Comparison of ENCODE assay signal across 1 cellular context in genomic region chr17:67247416-67247900, GRCh38.
TF ChIP-seq lines count a peak whose summit lies in the region.

No MANE protein-coding gene starts in this region.

TF ChIP-seq in HepG2, 621 proteins besides CTCF, POLR2A, EP300 and RAD21 (continued from another document and continues in another):
- TF ChIP-seq, protein P1, sequence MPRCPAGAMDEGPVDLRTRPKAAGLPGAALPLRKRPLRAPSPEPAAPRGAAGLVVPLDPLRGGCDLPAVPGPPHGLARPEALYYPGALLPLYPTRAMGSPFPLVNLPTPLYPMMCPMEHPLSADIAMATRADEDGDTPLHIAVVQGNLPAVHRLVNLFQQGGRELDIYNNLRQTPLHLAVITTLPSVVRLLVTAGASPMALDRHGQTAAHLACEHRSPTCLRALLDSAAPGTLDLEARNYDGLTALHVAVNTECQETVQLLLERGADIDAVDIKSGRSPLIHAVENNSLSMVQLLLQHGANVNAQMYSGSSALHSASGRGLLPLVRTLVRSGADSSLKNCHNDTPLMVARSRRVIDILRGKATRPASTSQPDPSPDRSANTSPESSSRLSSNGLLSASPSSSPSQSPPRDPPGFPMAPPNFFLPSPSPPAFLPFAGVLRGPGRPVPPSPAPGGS (CRISPR knock-in tag; IDR thresholded peaks at IDR 0.05): peak; percentile 54; the same call in 1 of the 2 replicates
- TF ChIP-seq ZNF550 (CRISPR knock-in tag; IDR thresholded peaks at IDR 0.05; ENCODE audit: borderline replicate concordance) (no peak), SNAI1 (CRISPR knock-in tag; IDR thresholded peaks at IDR 0.05; ENCODE audit: borderline replicate concordance) (0 out of 2 replicates have a peak, but pooled peaks have one; percentile 9), ARNTL (CRISPR knock-in tag; IDR thresholded peaks at IDR 0.05) (peak; percentile 12), ZSCAN20 (CRISPR knock-in tag; IDR thresholded peaks at IDR 0.05; ENCODE audit: borderline replicate concordance) (0 out of 2 replicates have a peak, but pooled peaks have one; percentile 23), CEBPB (IDR thresholded peaks at IDR 0.05; ENCODE audit: borderline replicate concordance, low read depth, low read length) (no peak), CBX2 (IDR thresholded peaks at IDR 0.05; ENCODE audit: low read depth, low read length) (no peak), CBX2 (CRISPR knock-in tag; IDR thresholded peaks at IDR 0.05; ENCODE audit: low read depth) (0 out of 2 replicates have a peak, but pooled peaks have one; percentile 63), TCF12 (IDR thresholded peaks at IDR 0.05) (no peak), TCF12 (CRISPR knock-in tag; IDR thresholded peaks at IDR 0.05) (no peak), POGK (CRISPR knock-in tag; conservative IDR thresholded peaks at IDR 0.05) (peak; percentile 49; the same call in 1 of the 2 replicates), ZFP36L1 (CRISPR knock-in tag; IDR thresholded peaks at IDR 0.05) (peak; percentile 72; the same call in 1 of the 2 replicates), KLF13 (CRISPR knock-in tag; IDR thresholded peaks at IDR 0.05) (0 out of 2 replicates have a peak, but pooled peaks have one; percentile 20), ZNF687 (CRISPR knock-in tag; IDR thresholded peaks at IDR 0.05) (peak; percentile 29; the same call in 1 of the 2 replicates), HIVEP1 (CRISPR knock-in tag; IDR thresholded peaks at IDR 0.05) (no peak), ZNF766 (CRISPR knock-in tag; IDR thresholded peaks at IDR 0.05; ENCODE audit: borderline replicate concordance) (0 out of 2 replicates have a peak, but pooled peaks have one; percentile 9), ZBTB4 (CRISPR knock-in tag; IDR thresholded peaks at IDR 0.05; ENCODE audit: borderline replicate concordance) (0 out of 2 replicates have a peak, but pooled peaks have one; percentile 21), MEIS1 (CRISPR knock-in tag; IDR thresholded peaks at IDR 0.05; ENCODE audit: borderline replicate concordance) (0 out of 2 replicates have a peak, but pooled peaks have one; percentile 8), ZNF235 (CRISPR knock-in tag; IDR thresholded peaks at IDR 0.05; ENCODE audit: borderline replicate concordance) (no peak), KMT2B (CRISPR knock-in tag; IDR thresholded peaks at IDR 0.05) (no peak), SSRP1 (CRISPR knock-in tag; IDR thresholded peaks at IDR 0.05) (no peak), ERF (CRISPR knock-in tag; IDR thresholded peaks at IDR 0.05) (peak; percentile 10; the same call in 1 of the 2 replicates), DMAP1 (CRISPR knock-in tag; IDR thresholded peaks at IDR 0.05) (peak; percentile 1; the same call in 1 of the 2 replicates)
- TF ChIP-seq, protein P2, sequence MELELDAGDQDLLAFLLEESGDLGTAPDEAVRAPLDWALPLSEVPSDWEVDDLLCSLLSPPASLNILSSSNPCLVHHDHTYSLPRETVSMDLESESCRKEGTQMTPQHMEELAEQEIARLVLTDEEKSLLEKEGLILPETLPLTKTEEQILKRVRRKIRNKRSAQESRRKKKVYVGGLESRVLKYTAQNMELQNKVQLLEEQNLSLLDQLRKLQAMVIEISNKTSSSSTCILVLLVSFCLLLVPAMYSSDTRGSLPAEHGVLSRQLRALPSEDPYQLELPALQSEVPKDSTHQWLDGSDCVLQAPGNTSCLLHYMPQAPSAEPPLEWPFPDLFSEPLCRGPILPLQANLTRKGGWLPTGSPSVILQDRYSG (CRISPR knock-in tag; IDR thresholded peaks at IDR 0.05): no peak
- TF ChIP-seq, protein P3, sequence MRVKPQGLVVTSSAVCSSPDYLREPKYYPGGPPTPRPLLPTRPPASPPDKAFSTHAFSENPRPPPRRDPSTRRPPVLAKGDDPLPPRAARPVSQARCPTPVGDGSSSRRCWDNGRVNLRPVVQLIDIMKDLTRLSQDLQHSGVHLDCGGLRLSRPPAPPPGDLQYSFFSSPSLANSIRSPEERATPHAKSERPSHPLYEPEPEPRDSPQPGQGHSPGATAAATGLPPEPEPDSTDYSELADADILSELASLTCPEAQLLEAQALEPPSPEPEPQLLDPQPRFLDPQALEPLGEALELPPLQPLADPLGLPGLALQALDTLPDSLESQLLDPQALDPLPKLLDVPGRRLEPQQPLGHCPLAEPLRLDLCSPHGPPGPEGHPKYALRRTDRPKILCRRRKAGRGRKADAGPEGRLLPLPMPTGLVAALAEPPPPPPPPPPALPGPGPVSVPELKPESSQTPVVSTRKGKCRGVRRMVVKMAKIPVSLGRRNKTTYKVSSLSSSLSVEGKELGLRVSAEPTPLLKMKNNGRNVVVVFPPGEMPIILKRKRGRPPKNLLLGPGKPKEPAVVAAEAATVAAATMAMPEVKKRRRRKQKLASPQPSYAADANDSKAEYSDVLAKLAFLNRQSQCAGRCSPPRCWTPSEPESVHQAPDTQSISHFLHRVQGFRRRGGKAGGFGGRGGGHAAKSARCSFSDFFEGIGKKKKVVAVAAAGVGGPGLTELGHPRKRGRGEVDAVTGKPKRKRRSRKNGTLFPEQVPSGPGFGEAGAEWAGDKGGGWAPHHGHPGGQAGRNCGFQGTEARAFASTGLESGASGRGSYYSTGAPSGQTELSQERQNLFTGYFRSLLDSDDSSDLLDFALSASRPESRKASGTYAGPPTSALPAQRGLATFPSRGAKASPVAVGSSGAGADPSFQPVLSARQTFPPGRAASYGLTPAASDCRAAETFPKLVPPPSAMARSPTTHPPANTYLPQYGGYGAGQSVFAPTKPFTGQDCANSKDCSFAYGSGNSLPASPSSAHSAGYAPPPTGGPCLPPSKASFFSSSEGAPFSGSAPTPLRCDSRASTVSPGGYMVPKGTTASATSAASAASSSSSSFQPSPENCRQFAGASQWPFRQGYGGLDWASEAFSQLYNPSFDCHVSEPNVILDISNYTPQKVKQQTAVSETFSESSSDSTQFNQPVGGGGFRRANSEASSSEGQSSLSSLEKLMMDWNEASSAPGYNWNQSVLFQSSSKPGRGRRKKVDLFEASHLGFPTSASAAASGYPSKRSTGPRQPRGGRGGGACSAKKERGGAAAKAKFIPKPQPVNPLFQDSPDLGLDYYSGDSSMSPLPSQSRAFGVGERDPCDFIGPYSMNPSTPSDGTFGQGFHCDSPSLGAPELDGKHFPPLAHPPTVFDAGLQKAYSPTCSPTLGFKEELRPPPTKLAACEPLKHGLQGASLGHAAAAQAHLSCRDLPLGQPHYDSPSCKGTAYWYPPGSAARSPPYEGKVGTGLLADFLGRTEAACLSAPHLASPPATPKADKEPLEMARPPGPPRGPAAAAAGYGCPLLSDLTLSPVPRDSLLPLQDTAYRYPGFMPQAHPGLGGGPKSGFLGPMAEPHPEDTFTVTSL (CRISPR knock-in tag; IDR thresholded peaks at IDR 0.05; ENCODE audit: borderline replicate concordance): 0 out of 2 replicates have a peak, but pooled peaks have one; percentile 6
- TF ChIP-seq, protein P4, sequence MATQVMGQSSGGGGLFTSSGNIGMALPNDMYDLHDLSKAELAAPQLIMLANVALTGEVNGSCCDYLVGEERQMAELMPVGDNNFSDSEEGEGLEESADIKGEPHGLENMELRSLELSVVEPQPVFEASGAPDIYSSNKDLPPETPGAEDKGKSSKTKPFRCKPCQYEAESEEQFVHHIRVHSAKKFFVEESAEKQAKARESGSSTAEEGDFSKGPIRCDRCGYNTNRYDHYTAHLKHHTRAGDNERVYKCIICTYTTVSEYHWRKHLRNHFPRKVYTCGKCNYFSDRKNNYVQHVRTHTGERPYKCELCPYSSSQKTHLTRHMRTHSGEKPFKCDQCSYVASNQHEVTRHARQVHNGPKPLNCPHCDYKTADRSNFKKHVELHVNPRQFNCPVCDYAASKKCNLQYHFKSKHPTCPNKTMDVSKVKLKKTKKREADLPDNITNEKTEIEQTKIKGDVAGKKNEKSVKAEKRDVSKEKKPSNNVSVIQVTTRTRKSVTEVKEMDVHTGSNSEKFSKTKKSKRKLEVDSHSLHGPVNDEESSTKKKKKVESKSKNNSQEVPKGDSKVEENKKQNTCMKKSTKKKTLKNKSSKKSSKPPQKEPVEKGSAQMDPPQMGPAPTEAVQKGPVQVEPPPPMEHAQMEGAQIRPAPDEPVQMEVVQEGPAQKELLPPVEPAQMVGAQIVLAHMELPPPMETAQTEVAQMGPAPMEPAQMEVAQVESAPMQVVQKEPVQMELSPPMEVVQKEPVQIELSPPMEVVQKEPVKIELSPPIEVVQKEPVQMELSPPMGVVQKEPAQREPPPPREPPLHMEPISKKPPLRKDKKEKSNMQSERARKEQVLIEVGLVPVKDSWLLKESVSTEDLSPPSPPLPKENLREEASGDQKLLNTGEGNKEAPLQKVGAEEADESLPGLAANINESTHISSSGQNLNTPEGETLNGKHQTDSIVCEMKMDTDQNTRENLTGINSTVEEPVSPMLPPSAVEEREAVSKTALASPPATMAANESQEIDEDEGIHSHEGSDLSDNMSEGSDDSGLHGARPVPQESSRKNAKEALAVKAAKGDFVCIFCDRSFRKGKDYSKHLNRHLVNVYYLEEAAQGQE (IDR thresholded peaks at IDR 0.05; ENCODE audit: borderline replicate concordance in 1 of 2, low read depth in 1 of 2, low read length in 2 of 2): no peak
- TF ChIP-seq, protein P5, sequence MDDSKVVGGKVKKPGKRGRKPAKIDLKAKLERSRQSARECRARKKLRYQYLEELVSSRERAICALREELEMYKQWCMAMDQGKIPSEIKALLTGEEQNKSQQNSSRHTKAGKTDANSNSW (CRISPR knock-in tag; IDR thresholded peaks at IDR 0.05; ENCODE audit: borderline replicate concordance): no peak
- TF ChIP-seq, protein P6, sequence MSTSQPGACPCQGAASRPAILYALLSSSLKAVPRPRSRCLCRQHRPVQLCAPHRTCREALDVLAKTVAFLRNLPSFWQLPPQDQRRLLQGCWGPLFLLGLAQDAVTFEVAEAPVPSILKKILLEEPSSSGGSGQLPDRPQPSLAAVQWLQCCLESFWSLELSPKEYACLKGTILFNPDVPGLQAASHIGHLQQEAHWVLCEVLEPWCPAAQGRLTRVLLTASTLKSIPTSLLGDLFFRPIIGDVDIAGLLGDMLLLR (CRISPR knock-in tag; IDR thresholded peaks at IDR 0.05): peak; percentile 44; the same call in 1 of the 2 replicates
- TF ChIP-seq, protein P7, sequence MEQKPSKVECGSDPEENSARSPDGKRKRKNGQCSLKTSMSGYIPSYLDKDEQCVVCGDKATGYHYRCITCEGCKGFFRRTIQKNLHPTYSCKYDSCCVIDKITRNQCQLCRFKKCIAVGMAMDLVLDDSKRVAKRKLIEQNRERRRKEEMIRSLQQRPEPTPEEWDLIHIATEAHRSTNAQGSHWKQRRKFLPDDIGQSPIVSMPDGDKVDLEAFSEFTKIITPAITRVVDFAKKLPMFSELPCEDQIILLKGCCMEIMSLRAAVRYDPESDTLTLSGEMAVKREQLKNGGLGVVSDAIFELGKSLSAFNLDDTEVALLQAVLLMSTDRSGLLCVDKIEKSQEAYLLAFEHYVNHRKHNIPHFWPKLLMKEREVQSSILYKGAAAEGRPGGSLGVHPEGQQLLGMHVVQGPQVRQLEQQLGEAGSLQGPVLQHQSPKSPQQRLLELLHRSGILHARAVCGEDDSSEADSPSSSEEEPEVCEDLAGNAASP (CRISPR knock-in tag; IDR thresholded peaks at IDR 0.05; ENCODE audit: borderline replicate concordance): no peak
